Comparison of ENCODE assay signal across 1 cellular context in genomic region chr10:73039635-73040034, GRCh38.
TF ChIP-seq lines count a peak whose summit lies in the region.

No MANE protein-coding gene starts in this region.

TF ChIP-seq in WTC11, 78 proteins besides CTCF, POLR2A, EP300 and RAD21 (continued from another document):
- TF ChIP-seq ARID4B (CRISPR knock-in tag; IDR thresholded peaks at IDR 0.05; ENCODE audit: borderline replicate concordance) (no peak), ZNF396 (CRISPR knock-in tag; IDR thresholded peaks at IDR 0.05; ENCODE audit: borderline replicate concordance) (no peak), ZNF219 (CRISPR knock-in tag; IDR thresholded peaks at IDR 0.05; ENCODE audit: borderline replicate concordance) (no peak), NFYB (CRISPR knock-in tag; conservative IDR thresholded peaks at IDR 0.05; ENCODE audit: low read depth) (no peak), CBFB (CRISPR knock-in tag; IDR thresholded peaks at IDR 0.05; ENCODE audit: low read depth) (no peak), PRRX2 (CRISPR knock-in tag; IDR thresholded peaks at IDR 0.05) (no peak), IRF1 (CRISPR knock-in tag; IDR thresholded peaks at IDR 0.05) (no peak), EMX1 (CRISPR knock-in tag; IDR thresholded peaks at IDR 0.05) (no peak), ZBTB21 (CRISPR knock-in tag; IDR thresholded peaks at IDR 0.05; ENCODE audit: borderline replicate concordance) (no peak), PRDM15 (CRISPR knock-in tag; IDR thresholded peaks at IDR 0.05) (no peak), E2F1 (CRISPR knock-in tag; IDR thresholded peaks at IDR 0.05) (no peak), ATF2 (CRISPR knock-in tag; IDR thresholded peaks at IDR 0.05; ENCODE audit: borderline replicate concordance, low read depth) (no peak), SMAD3 (CRISPR knock-in tag; IDR thresholded peaks at IDR 0.05; ENCODE audit: borderline replicate concordance) (no peak)
